In the genomic region with DNA sequence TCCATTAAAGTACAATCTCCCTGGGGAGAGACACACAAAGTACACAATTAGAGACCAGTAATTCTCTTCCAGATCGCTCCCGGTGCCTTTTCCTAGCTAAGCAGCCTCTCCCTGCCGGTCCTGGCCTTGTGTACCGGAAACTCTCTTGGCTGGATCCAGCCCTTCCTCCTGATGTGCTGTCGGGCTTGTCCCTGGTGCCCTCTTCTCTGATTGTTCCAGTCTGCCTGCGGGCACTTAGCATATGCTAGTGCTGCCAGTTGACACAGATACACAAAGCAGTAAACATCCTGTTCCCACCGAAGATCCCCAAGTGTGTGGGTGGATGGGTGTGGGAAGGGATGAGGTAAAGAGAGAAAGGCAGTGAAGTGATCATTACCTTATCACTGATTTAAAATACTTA, we compare ENCODE assay signal across 11 cellular contexts. TPM values are rescaled to one million over a fixed set of nuclear protein-coding genes. Genes with fewer than 3 reads are reported as not detected.
A peak's percentile ranks its signal among the peaks of the same experiment; 100 is the strongest.
DNase-seq lines count a peak whose midpoint lies in the region; ATAC-seq and TF ChIP-seq lines count a peak whose summit lies in the region.
"Had no signal": no experiment of that assay in that cellular context is flagged by ENCODE, and none has a peak within 500 bp of the region (broad histone marks: within the 10 kb centered on the region; RNA-seq: fewer than 3 reads in every experiment).

No MANE protein-coding gene starts in this region.

- no peak overlapping the region for H3K9ac ChIP-seq in IMR-90 (ENCODE audit: low read depth, low read length)

- H2AFZ ChIP-seq in IMR-90 (replicated peaks; ENCODE audit: low read length, poor library complexity): peak overlapping the region; percentile 59

- no peaks in the 10 kb centered on the region for H3K27me3 Mint-ChIP-seq in T-helper 1 cell treated with Interleukin-12 subunit alpha and Interleukin-12 subunit beta and Interleukin-4 antibody, amounts not matched to agents 30 μg/mL and 1 μg/mL, for 36 hours (ENCODE audit: low read depth)
- H3K27me3 Mint-ChIP-seq in endothelial cell (ENCODE audit: unreplicated experiment): peaks cover 7% of the 10 kb centered on the region
- peaks cover 14% of the 10 kb centered on the region for H3K27me3 Mint-ChIP-seq in neural crest cell (ENCODE audit: low read depth)

- H3K4me3 ChIP-seq in IMR-90 (ENCODE audit: insufficient read depth, low read depth, low read length): no peak overlapping the region

- no peak overlapping the region for H2BK120ac ChIP-seq in IMR-90 (ENCODE audit: low read depth, low read length)

- POLR2A ChIA-PET in IMR-90 (lab: Charles Lee; ENCODE audit: unreplicated experiment): no interaction called here

- intact Hi-C loops in IMR-90 (cut with micrococcal nuclease): no loop called here

- H3K27ac ChIP-seq in IMR-90 (ENCODE audit: insufficient read depth, low read length): no peak overlapping the region
- H3K27ac ChIP-seq: colonic mucosa had no signal

- BruUV-seq in IMR-90 (replicated peaks; lab: Mats Ljungman, UMichigan): no TSS peak

- no peak overlapping the region for H2AK5ac ChIP-seq in IMR-90 (ENCODE audit: low read depth, low read length)

- peak overlapping the region; percentile 67 for H3K27ac Mint-ChIP-seq in T-helper 1 cell treated with Interleukin-12 subunit alpha and Interleukin-12 subunit beta and Interleukin-4 antibody, amounts not matched to agents 30 μg/mL and 1 μg/mL, for 36 hours
- H3K27ac Mint-ChIP-seq in endothelial cell (ENCODE audit: unreplicated experiment): peak overlapping the region; percentile 20
- H3K27ac Mint-ChIP-seq in neural crest cell (ENCODE audit: unreplicated experiment): peak overlapping the region; percentile 60

- CTCF ChIA-PET in IMR-90 (lab: Yijun Ruan, JAX): no interaction called here

- peaks cover 53% of the 10 kb centered on the region for H3K36me3 Mint-ChIP-seq in T-helper 1 cell treated with Interleukin-12 subunit alpha and Interleukin-12 subunit beta and Interleukin-4 antibody, amounts not matched to agents 30 μg/mL and 1 μg/mL, for 36 hours (ENCODE audit: low read depth)
- H3K36me3 Mint-ChIP-seq in endothelial cell (ENCODE audit: low read depth, unreplicated experiment) (peaks cover 7% of the 10 kb centered on the region), neural crest cell (ENCODE audit: low read depth) (peaks cover 17% of the 10 kb centered on the region)

- H3K79me1 ChIP-seq in IMR-90 (ENCODE audit: low read depth in 1 of 2, low read length in 2 of 2): peaks cover 31 to 64% of the 10 kb centered on the region in 2 experiments

- H2AK9ac ChIP-seq in IMR-90 (replicated peaks; ENCODE audit: low read depth, low read length, poor library complexity): no peak overlapping the region

- H4K20me1 ChIP-seq in IMR-90 (ENCODE audit: insufficient read depth, low read length): peaks cover 14% of the 10 kb centered on the region; the same call in 1 of the 2 replicates

- dilution Hi-C loops in IMR-90 (cut with HindIII; ENCODE audit: low sequenced_read_pairs, unreplicated experiment): no loop called here

- no peak overlapping the region for H4K91ac ChIP-seq in IMR-90 (ENCODE audit: insufficient read depth, low read depth, low read length)

- H2BK20ac ChIP-seq in IMR-90 (ENCODE audit: low read depth, low read length): no peak overlapping the region; the same call in 1 of the 2 replicates

- no peak for DNase-seq in T-helper 1 cell
- DNase-seq in IMR-90: no peak
- DNase-seq in endothelial cell (ENCODE audit: low spot score): no peak
- DNase-seq in neural crest cell (ENCODE audit: low read depth, low spot score): no peak
- DNase-seq in occipital lobe (lab: John Stamatoyannopoulos, UW): no peak
- no peak for DNase-seq in NCI-H345 treated with DMSO at 0.1 percent for 48 hours (lab: John Stamatoyannopoulos, UW; ENCODE audit: unreplicated experiment)
- DNase-seq: colonic mucosa, foreskin melanocyte, NCI-H146 had no signal

- H3K56ac ChIP-seq in IMR-90 (ENCODE audit: extremely low read depth, insufficient read depth, low read length): no peak overlapping the region

- TF ChIP-seq CTCF in IMR-90 (conservative IDR thresholded peaks at IDR 0.05; ENCODE audit: low read depth, low read length): no peak
- no peak for TF ChIP-seq CTCF in endothelial cell (IDR thresholded peaks at IDR 0.05; ENCODE audit: unreplicated experiment)
- TF ChIP-seq CTCF in neural crest cell (conservative IDR thresholded peaks at IDR 0.05): no peak

- peaks cover 11% of the 10 kb centered on the region; the same call in 1 of the 2 replicates for H3K9me1 ChIP-seq in IMR-90 (ENCODE audit: insufficient read depth, low read length)

- H3K4me3 Mint-ChIP-seq in T-helper 1 cell treated with Interleukin-12 subunit alpha and Interleukin-12 subunit beta and Interleukin-4 antibody, amounts not matched to agents 30 μg/mL and 1 μg/mL, for 36 hours: peak overlapping the region; percentile 39
- H3K4me3 Mint-ChIP-seq in endothelial cell (ENCODE audit: unreplicated experiment) (peak overlapping the region; percentile 86), neural crest cell (peak overlapping the region; percentile 83)

- no peak overlapping the region for H3K23ac ChIP-seq in IMR-90 (ENCODE audit: low read depth, low read length)

- H4K5ac ChIP-seq in IMR-90 (ENCODE audit: low read depth, low read length): no peak overlapping the region

- H3K4me1 Mint-ChIP-seq in T-helper 1 cell treated with Interleukin-12 subunit alpha and Interleukin-12 subunit beta and Interleukin-4 antibody, amounts not matched to agents 30 μg/mL and 1 μg/mL, for 36 hours (ENCODE audit: low read depth): peaks cover 44% of the 10 kb centered on the region
- H3K4me1 Mint-ChIP-seq in endothelial cell (ENCODE audit: unreplicated experiment) (peaks cover 30% of the 10 kb centered on the region), neural crest cell (peaks cover 68% of the 10 kb centered on the region)

- H3K4me1 ChIP-seq in IMR-90 (ENCODE audit: control insufficient read depth, insufficient read depth, low read length): peaks cover 10% of the 10 kb centered on the region

- ATAC-seq in IMR-90 (ENCODE audit: low read depth) (no peak), GM21515 (IDR thresholded peaks at IDR 0.05; ENCODE audit: unreplicated experiment) (no peak)

- H3K9me3 ChIP-seq in IMR-90 (ENCODE audit: control insufficient read depth, insufficient read depth, low read length): no peaks in the 10 kb centered on the region
- H3K9me3 ChIP-seq: colonic mucosa had no signal

- H3K18ac ChIP-seq in IMR-90 (ENCODE audit: low read depth, low read length): no peak overlapping the region

- H3K4me2 ChIP-seq in IMR-90 (ENCODE audit: low read depth, low read length): no peak overlapping the region

- no peak overlapping the region for H2BK15ac ChIP-seq in IMR-90 (ENCODE audit: low read depth, low read length)

- peak overlapping the region in 1 of 2 experiments; percentile 14; a peak in 1 of 4 replicates for H4K8ac ChIP-seq in IMR-90 (ENCODE audit: low read depth in 2 of 2, low read length in 2 of 2)

- in situ Hi-C loops in IMR-90 (cut with MboI; ENCODE audit: low sequenced_read_pairs): loop anchor here (5.0 kb wide), 1 partner anchor 617 kb away; no protein-coding TSS in a partner anchor

- no peak for TF ChIP-seq RAD21 in IMR-90 (IDR thresholded peaks at IDR 0.05; ENCODE audit: low read length)

- 83% methylated on average over 2 of the region's 7 CpGs; no CpG with 5 or more reads in 1 of the 2 experiments for WGBS in IMR-90 (ENCODE audit: extremely low coverage in 2 of 2, insufficient read length in 1 of 2), 2 experiments

- no peaks in the 10 kb centered on the region for H3K9me3 Mint-ChIP-seq in T-helper 1 cell treated with Interleukin-12 subunit alpha and Interleukin-12 subunit beta and Interleukin-4 antibody, amounts not matched to agents 30 μg/mL and 1 μg/mL, for 36 hours
- no peaks in the 10 kb centered on the region for H3K9me3 Mint-ChIP-seq in endothelial cell (ENCODE audit: unreplicated experiment)
- no peaks in the 10 kb centered on the region for H3K9me3 Mint-ChIP-seq in neural crest cell

- H2BK5ac ChIP-seq in IMR-90 (ENCODE audit: low read depth, low read length, poor library complexity, severe bottlenecking): no peak overlapping the region

- no peak for TF ChIP-seq POLR2A in IMR-90 (IDR thresholded peaks at IDR 0.05; ENCODE audit: low read depth, low read length)

- H3K4ac ChIP-seq in IMR-90 (ENCODE audit: low read depth, low read length): no peak overlapping the region

- H3K14ac ChIP-seq in IMR-90 (replicated peaks; ENCODE audit: low read depth, low read length): no peak overlapping the region

- H3K36me3 ChIP-seq in IMR-90 (ENCODE audit: control insufficient read depth, insufficient read depth, low read length): peaks cover 9% of the 10 kb centered on the region; the same call in 1 of the 2 replicates
- H3K36me3 ChIP-seq: colonic mucosa had no signal

- H3K27me3 ChIP-seq in IMR-90 (ENCODE audit: control insufficient read depth, insufficient read depth, low read length): no peaks in the 10 kb centered on the region

TF ChIP-seq in IMR-90, 13 proteins besides CTCF, POLR2A, EP300 and RAD21:
- no peak for TF ChIP-seq MXI1 (IDR thresholded peaks at IDR 0.05; ENCODE audit: borderline replicate concordance, low read depth, low read length)
- TF ChIP-seq CEBPB (IDR thresholded peaks at IDR 0.05; ENCODE audit: low read depth, low read length): no peak
- no peak for TF ChIP-seq FOS (IDR thresholded peaks at IDR 0.05; ENCODE audit: low read depth, low read length)
- no peak for TF ChIP-seq RFX5 (IDR thresholded peaks at IDR 0.05; ENCODE audit: low read depth, low read length)

RNA-seq across cellular contexts. Expression of a gene that starts 9.7 kb away (rescaled TPM):
- 4.3 and 5.8 TPM in 2 replicates for total RNA-seq in IMR-90 (2012; rRNA removed)
- polyA plus RNA-seq in IMR-90 (2012; rRNA removed): 2.8 and 3.1 TPM in 2 replicates
- 2.3 and 3.8 TPM in 2 replicates for polyA plus RNA-seq in IMR-90 (2012; cell fraction: cytosol; rRNA removed)
- 3.9 and 6.0 TPM in 2 replicates for polyA plus RNA-seq in IMR-90 (2012; cell fraction: nucleus; rRNA removed; ENCODE audit: low replicate concordance)
- total RNA-seq in endothelial cell (ENCODE audit: unreplicated experiment): 8.5 TPM
- total RNA-seq in neural crest cell: 57.0 and 58.3 TPM in 2 replicates
- 1.6 TPM for total RNA-seq in occipital lobe
